In the genomic region with DNA sequence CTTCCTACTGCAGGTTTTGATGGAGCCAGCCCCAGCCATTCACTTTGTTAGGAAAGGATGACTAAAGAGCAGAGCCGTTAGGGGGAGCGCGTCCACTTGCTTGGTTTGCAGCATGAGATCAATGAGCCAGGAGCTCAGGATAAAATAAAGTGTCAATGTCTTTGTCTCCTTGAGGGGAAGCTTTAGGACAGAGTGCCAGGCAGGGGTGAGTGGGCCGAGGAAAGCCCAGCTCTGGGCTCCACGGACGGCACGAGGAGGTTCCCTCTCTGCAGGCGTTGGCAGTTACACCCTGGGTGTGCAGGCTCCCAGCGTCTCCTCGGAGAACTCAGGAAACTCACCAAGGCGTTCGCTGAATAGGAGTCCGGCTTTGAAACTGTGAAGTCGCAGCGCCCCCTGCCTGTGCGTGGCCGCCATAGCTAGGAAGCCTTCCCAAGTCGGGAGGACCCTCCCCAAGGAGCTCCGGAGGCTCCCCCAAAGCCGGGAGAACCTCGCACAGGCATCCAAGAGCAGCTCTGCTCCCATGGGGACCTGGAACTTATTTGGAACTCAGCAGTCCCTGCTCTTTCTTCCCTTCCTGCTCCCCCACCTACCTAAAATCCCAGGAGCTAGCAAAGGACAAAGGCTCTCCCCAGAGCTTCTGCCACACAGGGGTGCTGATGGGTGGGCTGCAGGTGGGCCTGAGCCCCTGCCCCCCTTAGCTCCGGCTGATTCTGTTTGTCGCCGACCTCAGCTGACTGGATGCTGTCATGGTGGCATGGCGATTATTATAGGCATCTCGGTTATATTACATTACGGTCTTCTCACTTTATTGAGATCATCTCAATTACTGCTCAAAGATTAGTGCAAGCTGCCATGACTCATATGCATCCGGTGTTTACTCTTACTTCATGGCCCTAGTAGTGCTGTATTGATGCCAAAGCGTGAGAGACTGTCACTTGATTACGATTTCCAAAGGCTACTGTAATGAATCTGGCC, we compare ENCODE assay signal across 8 cellular contexts. TPM values are rescaled to one million over a fixed set of nuclear protein-coding genes. Genes with fewer than 3 reads are reported as not detected.
DNase-seq lines count a peak whose midpoint lies in the region; ATAC-seq and TF ChIP-seq lines count a peak whose summit lies in the region.

No MANE protein-coding gene starts in this region.

- DNase-seq in C1 segment of cervical spinal cord (lab: John Stamatoyannopoulos, UW) = peak in 13 of 14 donors; percentile 16 to 81 (median 67)
- peak; percentile 84 for DNase-seq in HCT116 (ENCODE audit: low read depth, low spot score)
- peak; percentile 39 for DNase-seq in NCI-H446 treated with DMSO at 0.1 percent for 48 hours (lab: John Stamatoyannopoulos, UW)
- peak; percentile 45 to 68 for DNase-seq in activated CD4-positive, alpha-beta T cell treated with anti-CD3 and anti-CD28 coated beads for 4 hours
- DNase-seq in coronary artery (ENCODE audit: low spot score) = peak; percentile 86
- DNase-seq in left lung = peak; percentile 77 to 91
- peak; percentile 75 to 78 for DNase-seq in stimulated activated CD4-positive, alpha-beta T cell treated with anti-CD3 and anti-CD28 coated beads, Interleukin-2, amount 100 ng/mL, for 24 hours

- peak overlapping the region; percentile 95 for H2AFZ ChIP-seq in HCT116 (ENCODE audit: low read depth, low read length, poor library complexity, severe bottlenecking)

- H3K4me1 ChIP-seq in HCT116 (ENCODE audit: control insufficient read depth in 1 of 2, insufficient read depth in 2 of 2, low read length in 2 of 2) (peaks cover 4 to 20% of the 10 kb centered on the region in 2 experiments; a peak in 3 of 4 replicates), left lung (peaks cover 0 to 12% of the 10 kb centered on the region in 2 donors)

- TF ChIP-seq CTCF in HCT116 (IDR thresholded peaks at IDR 0.05 in 2 of 3, conservative IDR thresholded peaks at IDR 0.05 in 1 of 3; ENCODE audit: borderline replicate concordance in 1 of 3, insufficient read depth in 1 of 3, low read depth in 2 of 3, low read length in 2 of 3) = peak; percentile 93 to 96 (median 94)
- TF ChIP-seq CTCF in coronary artery (IDR thresholded peaks at IDR 0.05) = peak; percentile 77
- TF ChIP-seq CTCF in left lung (IDR thresholded peaks at IDR 0.05) = peak; percentile 86 to 95

- intact Hi-C loops in HCT116 (cut with micrococcal nuclease) (loop anchor here (1.0 to 5.0 kb wide), 9 partner anchors 56 to 879 kb away; no protein-coding TSS in a partner anchor), left lung (cut with DNase I) (loop anchor here in 1 of 2 donors (5.0 to 10.0 kb wide), 2 partner anchors 292 to 464 kb away; no protein-coding TSS in a partner anchor)

- peak; percentile 86 for ATAC-seq in HCT116
- ATAC-seq in left lung = peak; percentile 98
- ATAC-seq in HG03521 (IDR thresholded peaks at IDR 0.05; ENCODE audit: unreplicated experiment) = no peak

- TF ChIP-seq RAD21 in HCT116 (IDR thresholded peaks at IDR 0.05; ENCODE audit: low read depth) = peak; percentile 89

- peaks cover 15% of the 10 kb centered on the region for H3K27me3 ChIP-seq in HCT116 (ENCODE audit: insufficient read depth, low read length)
- peaks cover 48 to 100% of the 10 kb centered on the region in 2 donors for H3K27me3 ChIP-seq in left lung

- H3K9me3 ChIP-seq in HCT116 (ENCODE audit: control insufficient read depth in 1 of 2, insufficient read depth in 1 of 2, low read depth in 1 of 2, low read length in 2 of 2) = no peaks in the 10 kb centered on the region
- no peaks in the 10 kb centered on the region for H3K9me3 ChIP-seq in left lung

- H4K20me1 ChIP-seq in HCT116 (ENCODE audit: insufficient read depth) = no peaks in the 10 kb centered on the region

- H3K36me3 ChIP-seq in HCT116 (ENCODE audit: control insufficient read depth in 1 of 2, insufficient read depth in 2 of 2, low read length in 2 of 2) = no peaks in the 10 kb centered on the region
- no peaks in the 10 kb centered on the region for H3K36me3 ChIP-seq in left lung

- no peak for TF ChIP-seq POLR2A in HCT116 (IDR thresholded peaks at IDR 0.05; ENCODE audit: borderline replicate concordance, extremely low read depth, insufficient read depth, insufficient read length)

- H3K4me3 ChIP-seq in HCT116 (replicated peaks in 1 of 2; ENCODE audit: low read depth in 1 of 2, low read length in 2 of 2) (peak overlapping the region; percentile 35 to 54), coronary artery (peak overlapping the region; percentile 54), left lung (no peak overlapping the region)

- no peak overlapping the region for H3K9ac ChIP-seq in HCT116 (ENCODE audit: low read length)

- POLR2A ChIA-PET in HCT116 (lab: Charles Lee) = interaction anchor here (0.9 to 1.5 kb wide), 5 partner anchors 13 to 443 kb away, joined by 3 to 7 read pairs (median 4); no protein-coding TSS in a partner anchor

- 0 out of 2 replicates have a peak overlapping the region, but pooled peaks have one; percentile 27 for H3K27ac ChIP-seq in HCT116 (ENCODE audit: low read depth, low read length)
- H3K27ac ChIP-seq in coronary artery = no peak overlapping the region
- no peak overlapping the region for H3K27ac ChIP-seq in left lung

- no TSS peak for BruUV-seq in HCT116 (replicated peaks; lab: Mats Ljungman, UMichigan)

- no peaks in the 10 kb centered on the region for H3K9me2 ChIP-seq in HCT116 (ENCODE audit: insufficient read depth)

- H3K4me2 ChIP-seq in HCT116 (ENCODE audit: low read length) = peak overlapping the region; percentile 92

- RAD21 ChIA-PET in HCT116 (lab: Charles Lee; ENCODE audit: low non-redundant PET in 1 of 2, low total read pairs in 2 of 2, uncharacterized antibody in 2 of 2, unreplicated experiment in 2 of 2) = interaction anchor here (0.6 to 2.2 kb wide), 17 partner anchors 10 to 465 kb away, joined by 3 to 45 read pairs (median 4); partner anchors contain the start of gene MTIF3 (in 1 of the 2)

- no peaks in the 10 kb centered on the region for H3K79me2 ChIP-seq in HCT116 (ENCODE audit: insufficient read depth, low read length)

- CTCF ChIA-PET in HCT116 (lab: Charles Lee) = interaction anchor here (0.6 to 7.5 kb wide), 64 partner anchors 9 to 880 kb away, joined by 3 to 307 read pairs (median 5); partner anchors contain the start of genes CDX2, MTIF3, PDX1 and POLR1D

TF ChIP-seq in HCT116, 20 proteins besides CTCF, POLR2A, EP300 and RAD21 (continues in another document):
- TF ChIP-seq FOSL1 (IDR thresholded peaks at IDR 0.05; ENCODE audit: low read depth) (0 out of 2 replicates have a peak, but pooled peaks have one; percentile 11), ELF1 (IDR thresholded peaks at IDR 0.05; ENCODE audit: borderline replicate concordance, low read depth) (no peak), TCF7L2 (IDR thresholded peaks at IDR 0.05; ENCODE audit: borderline replicate concordance, extremely low read depth, insufficient read depth, insufficient read length) (peak; percentile 8), EZH2phosphoT487 (IDR thresholded peaks at IDR 0.05; ENCODE audit: borderline replicate concordance) (no peak), REST (IDR thresholded peaks at IDR 0.05; ENCODE audit: low read depth) (no peak), SP1 (IDR thresholded peaks at IDR 0.05; ENCODE audit: low read depth) (no peak), JUND (IDR thresholded peaks at IDR 0.05) (no peak), EGR1 (IDR thresholded peaks at IDR 0.05; ENCODE audit: low read depth) (no peak), YY1 (IDR thresholded peaks at IDR 0.05; ENCODE audit: extremely low read depth, insufficient replicate concordance, low read depth, low read length) (no peak), CBX3 (IDR thresholded peaks at IDR 0.05; ENCODE audit: low read depth) (no peak), SIN3A (IDR thresholded peaks at IDR 0.05; ENCODE audit: low read depth) (no peak), CEBPB (IDR thresholded peaks at IDR 0.05; ENCODE audit: low read depth) (no peak), POLR2AphosphoS5 (IDR thresholded peaks at IDR 0.05; ENCODE audit: low read depth, low read length) (no peak), ZFX (IDR thresholded peaks at IDR 0.05) (no peak), EZH2 (IDR thresholded peaks at IDR 0.05) (no peak)

RNA-seq across cellular contexts. Expression of gene GSX1, which starts 34.4 kb away (rescaled TPM):
- not detected for total RNA-seq in HCT116 (2021; ENCODE audit: unreplicated experiment)
- not detected in 2 replicates for polyA plus RNA-seq in HCT116 (2012)
- not detected for total RNA-seq in left lung

Comparison
In these comparisons a context has a peak if more than half of its experiments do, and no peak if none do; other contexts are left out.
1. H3K4me3 ChIP-seq: peak in HCT116 (2 of 2) and coronary artery (single experiment); none in left lung (0 of 2).
2. Peak in every context shown above with its lines, with median percentiles within 50 percentile points of each other: DNase-seq and CTCF ChIP-seq.